In genomic region chr7:3346082-3346481, GRCh38 we compare ENCODE assay signal across 19 cellular contexts. TPM values are rescaled to one million over a fixed set of nuclear protein-coding genes. Genes with fewer than 3 reads are reported as not detected.
"Had no signal": no experiment of that assay in that cellular context is flagged by ENCODE, and none has a peak within 500 bp of the region (broad histone marks: within the 10 kb centered on the region; RNA-seq: fewer than 3 reads in every experiment).

No MANE protein-coding gene starts in this region.

- H3K9me3 ChIP-seq: Peyer's patch had no signal

- H3K27me3 ChIP-seq: Peyer's patch had no signal

- H3K4me2 ChIP-seq: PC-9 had no signal

- H3K27ac ChIP-seq: PC-9, Peyer's patch had no signal

- DNase-seq: KBM-7, NCI-H1092, NCI-H1105 treated with DMSO at 0.1 percent for 48 hours, NCI-H1417 treated with DMSO at 0.1 percent for 48 hours, NCI-H146, NCI-H1694 treated with DMSO at 0.1 percent for 48 hours, NCI-H1930, NCI-H2081, NCI-H2107, NCI-H2227 treated with DMSO at 0.1 percent for 48 hours, NCI-H524, NCI-H526 treated with DMSO at 0.1 percent for 48 hours, NCI-H748 treated with DMSO at 0.1 percent for 48 hours, PC-9, Peyer's patch, SHP77, T-helper 1 cell had no signal

- H2AFZ ChIP-seq: PC-9 had no signal

- H3K4me3 ChIP-seq: PC-9, Peyer's patch had no signal

- H3K4me1 ChIP-seq: Peyer's patch had no signal

- ATAC-seq: SK-N-SH treated with all-trans-retinoic acid at 6 μM for 48 hours had no signal

- H3K36me3 ChIP-seq: Peyer's patch had no signal

RNA-seq across cellular contexts. Expression of gene SDK1, which starts 45.0 kb away (rescaled TPM):
- total RNA-seq: HT-29, PC-9 had no signal
